30 cellular contexts compared by ENCODE assay signal in the genomic region with DNA sequence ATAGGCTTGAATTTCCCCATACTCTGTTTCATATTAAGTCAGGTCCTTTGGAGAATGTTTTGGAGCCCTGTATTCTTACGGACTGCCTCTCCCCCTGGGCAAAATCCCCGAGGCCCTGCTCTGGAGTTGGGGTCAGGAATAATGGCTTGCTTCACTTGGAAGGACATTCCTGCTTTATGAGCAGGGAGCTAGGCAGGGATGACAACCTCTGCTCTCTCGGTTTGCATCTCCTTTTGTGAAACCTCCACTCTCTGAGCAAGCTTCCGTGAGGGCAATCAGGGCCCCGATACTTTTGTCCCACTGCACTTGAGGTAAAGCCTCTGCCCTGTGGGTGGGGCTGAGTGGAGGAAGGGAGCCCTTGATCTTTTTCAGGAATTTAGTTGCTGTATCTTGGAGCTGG.
"Had no signal": no experiment of that assay in that cellular context is flagged by ENCODE, and none has a peak within 500 bp of the region (broad histone marks: within the 10 kb centered on the region; RNA-seq: fewer than 3 reads in every experiment).

No MANE protein-coding gene starts in this region.

- H3K27ac ChIP-seq: brain microvascular endothelial cell, coronary artery, esophagus squamous epithelium, gastroesophageal sphincter had no signal

- ATAC-seq: activated CD4-positive, alpha-beta T cell treated with anti-CD3 and anti-CD28 coated beads for 36 hours; activated T-cell treated with anti-CD3 and anti-CD28 coated beads, Interleukin-2, amount 50 U/mL, for 4 hours; activated T-helper 17 cell treated with anti-CD3 and anti-CD28 coated beads, Interleukin-2, amount 50 U/mL, for 72 hours; effector memory CD8-positive, alpha-beta T cell; gastroesophageal sphincter; T-helper 17 cell had no signal

- H3K4me1 ChIP-seq: esophagus squamous epithelium, gastroesophageal sphincter had no signal

- H3K27me3 ChIP-seq: brain microvascular endothelial cell, esophagus squamous epithelium, gastroesophageal sphincter had no signal

- H3K4me3 Mint-ChIP-seq: activated CD4-positive, alpha-beta memory T cell treated with anti-CD3 and anti-CD28 coated beads for 36 hours; activated CD4-positive, alpha-beta T cell treated with anti-CD3 and anti-CD28 coated beads for 36 hours; activated CD4-positive, alpha-beta T cell treated with anti-CD3 and anti-CD28 coated beads, Interleukin-2, amount 10 ng/mL, durations not matched to agents 24 days and 14 days; activated naive CD8-positive, alpha-beta T cell; activated T-cell treated with anti-CD3 and anti-CD28 coated beads, Interleukin-2, amount 50 U/mL, for 4 hours; activated T-helper 17 cell treated with anti-CD3 and anti-CD28 coated beads, Interleukin-2, amount 50 U/mL, for 72 hours; central memory CD8-positive, alpha-beta T cell; dendritic cell treated with granulocyte-macrophage colony-stimulating factor and Interleukin-4, amounts not matched to agents 40 ng/mL and 50 ng/mL, for 4 days; effector memory CD8-positive, alpha-beta T cell; T-helper 17 cell; T-helper 2 cell treated with Interferon-gamma antibody and Interleukin-4, amounts not matched to agents 5 μg/mL and 100 μg/mL, for 36 hours had no signal

- H3K4me1 Mint-ChIP-seq: activated CD4-positive, alpha-beta T cell treated with anti-CD3 and anti-CD28 coated beads for 36 hours; central memory CD8-positive, alpha-beta T cell had no signal

- FAIRE-seq: astrocyte, bronchial epithelial cell had no signal

- H3K27me3 Mint-ChIP-seq: activated CD4-positive, alpha-beta memory T cell treated with anti-CD3 and anti-CD28 coated beads for 36 hours; activated CD4-positive, alpha-beta T cell treated with anti-CD3 and anti-CD28 coated beads for 36 hours; activated CD4-positive, alpha-beta T cell treated with anti-CD3 and anti-CD28 coated beads, Interleukin-2, amount 10 ng/mL, durations not matched to agents 24 days and 14 days; activated naive CD8-positive, alpha-beta T cell; activated T-helper 17 cell treated with anti-CD3 and anti-CD28 coated beads, Interleukin-2, amount 50 U/mL, for 72 hours; central memory CD8-positive, alpha-beta T cell; dendritic cell treated with granulocyte-macrophage colony-stimulating factor and Interleukin-4, amounts not matched to agents 40 ng/mL and 50 ng/mL, for 4 days; effector memory CD8-positive, alpha-beta T cell; T-helper 17 cell had no signal

- H3K27ac Mint-ChIP-seq: activated CD4-positive, alpha-beta memory T cell treated with anti-CD3 and anti-CD28 coated beads for 36 hours; activated CD4-positive, alpha-beta T cell treated with anti-CD3 and anti-CD28 coated beads for 36 hours; activated CD4-positive, alpha-beta T cell treated with anti-CD3 and anti-CD28 coated beads, Interleukin-2, amount 10 ng/mL, durations not matched to agents 24 days and 14 days; activated naive CD8-positive, alpha-beta T cell; activated T-helper 17 cell treated with anti-CD3 and anti-CD28 coated beads, Interleukin-2, amount 50 U/mL, for 72 hours; dendritic cell treated with granulocyte-macrophage colony-stimulating factor and Interleukin-4, amounts not matched to agents 40 ng/mL and 50 ng/mL, for 4 days; effector memory CD8-positive, alpha-beta T cell; T-helper 17 cell; T-helper 2 cell treated with Interferon-gamma antibody and Interleukin-4, amounts not matched to agents 5 μg/mL and 100 μg/mL, for 36 hours had no signal

- H3K4me3 ChIP-seq: coronary artery, esophagus squamous epithelium, gastroesophageal sphincter had no signal

- H3K9me3 ChIP-seq: esophagus squamous epithelium, gastroesophageal sphincter had no signal

- H3K9me3 Mint-ChIP-seq: activated CD4-positive, alpha-beta memory T cell treated with anti-CD3 and anti-CD28 coated beads for 36 hours; activated CD4-positive, alpha-beta T cell treated with anti-CD3 and anti-CD28 coated beads, Interleukin-2, amount 10 ng/mL, durations not matched to agents 24 days and 14 days; activated T-cell treated with anti-CD3 and anti-CD28 coated beads, Interleukin-2, amount 50 U/mL, for 4 hours; activated T-helper 17 cell treated with anti-CD3 and anti-CD28 coated beads, Interleukin-2, amount 50 U/mL, for 72 hours; central memory CD8-positive, alpha-beta T cell; dendritic cell treated with granulocyte-macrophage colony-stimulating factor and Interleukin-4, amounts not matched to agents 40 ng/mL and 50 ng/mL, for 4 days; effector memory CD8-positive, alpha-beta T cell had no signal

- DNase-seq: activated CD4-positive, alpha-beta memory T cell treated with anti-CD3 and anti-CD28 coated beads for 36 hours; activated CD4-positive, alpha-beta T cell treated with anti-CD3 and anti-CD28 coated beads for 36 hours; activated CD4-positive, alpha-beta T cell treated with anti-CD3 and anti-CD28 coated beads, Interleukin-2, amount 10 ng/mL, durations not matched to agents 24 days and 14 days; activated CD4-positive, CD25-positive, alpha-beta regulatory T cell; activated CD4-positive, CD25-positive, alpha-beta regulatory T cell treated with anti-CD3 and anti-CD28 coated beads, Interleukin-2, amount 50 U/mL, for 72 hours; activated CD8-positive, alpha-beta memory T cell treated with anti-CD3 and anti-CD28 coated beads for 24 hours; activated effector memory CD4-positive, alpha-beta T cell treated with Interleukin-2 at 50 U/mL for 16 hours; activated gamma-delta T cell treated with Interleukin-2 at 50 U/mL for 16 hours; activated naive CD4-positive, alpha-beta T cell treated with anti-CD3 and anti-CD28 coated beads, Interleukin-2, amount 50 U/mL, for 16 hours; activated naive CD4-positive, alpha-beta T cell treated with Interleukin-2 at 50 U/mL for 16 hours; activated T-cell treated with anti-CD3 and anti-CD28 coated beads, Interleukin-2, amount 50 U/mL, for 4 hours; amniotic stem cell; brain microvascular endothelial cell; effector CD4-positive, alpha-beta T cell; effector memory CD8-positive, alpha-beta T cell; erythroblast; esophagus squamous epithelium; foreskin melanocyte; T-helper 1 cell; T-helper 17 cell; T1000 had no signal
